Comparison of ENCODE assay signal across 15 cellular contexts in the genomic region with DNA sequence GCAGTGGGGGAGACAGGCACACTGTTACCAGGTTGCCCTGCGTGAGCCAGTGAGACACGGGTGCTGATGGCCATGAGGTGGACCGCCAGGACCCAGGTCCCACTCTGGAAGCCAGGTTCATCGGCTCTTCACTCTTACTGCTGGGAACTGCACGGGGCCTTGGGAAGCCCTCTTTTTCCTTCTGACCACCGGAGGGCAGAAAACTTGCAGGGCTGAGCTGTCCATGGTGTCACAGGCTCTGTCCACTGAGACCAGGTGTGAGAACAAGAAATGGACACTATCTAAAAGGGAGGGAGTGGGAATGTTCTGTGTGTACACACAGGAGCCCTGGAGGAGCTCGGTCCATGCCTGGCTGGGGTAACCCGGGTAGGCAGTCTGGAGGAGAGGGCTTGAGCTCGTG.
DNase-seq lines count a peak whose midpoint lies in the region; ATAC-seq, FAIRE-seq and TF ChIP-seq lines count a peak whose summit lies in the region.
"Had no signal": no experiment of that assay in that cellular context is flagged by ENCODE, and none has a peak within 500 bp of the region (broad histone marks: within the 10 kb centered on the region; RNA-seq: fewer than 3 reads in every experiment).

No MANE protein-coding gene starts in this region.

- H3K27ac ChIP-seq in A549 (no peak overlapping the region), ascending aorta (no peak overlapping the region)
- H3K27ac ChIP-seq: foreskin keratinocyte, left lung, Peyer's patch had no signal

- H3K4me1 ChIP-seq in A549 (no peaks in the 10 kb centered on the region), ascending aorta (no peaks in the 10 kb centered on the region)
- H3K4me1 ChIP-seq: foreskin keratinocyte, left lung, Peyer's patch had no signal

- no peak for TF ChIP-seq CTCF in A549 (IDR thresholded peaks at IDR 0.05)
- TF ChIP-seq CTCF in WTC11 (IDR thresholded peaks at IDR 0.05), result no peak
- TF ChIP-seq CTCF in ascending aorta (IDR thresholded peaks at IDR 0.05), result no peak

- no peaks in the 10 kb centered on the region for H3K27me3 ChIP-seq in ascending aorta
- H3K27me3 ChIP-seq: foreskin keratinocyte, left lung, Peyer's patch had no signal

- H3K36me3 Mint-ChIP-seq in WTC11, result peaks cover 17% of the 10 kb centered on the region
- H3K36me3 Mint-ChIP-seq: activated CD8-positive, alpha-beta memory T cell treated with anti-CD3 and anti-CD28 coated beads, Interleukin-2, amount 10 ng/mL, durations not matched to agents 7 days and 5 days had no signal

- H3K36me3 ChIP-seq in ascending aorta, result no peaks in the 10 kb centered on the region
- H3K36me3 ChIP-seq: left lung, Peyer's patch had no signal

- POLR2A ChIA-PET in A549 (lab: Yijun Ruan, JAX) (no interaction called here), WTC11 (lab: Charles Lee) (no interaction called here)

- peaks cover 22% of the 10 kb centered on the region; the same call in 2 of the 3 replicates for H3K9me3 ChIP-seq in A549
- no peaks in the 10 kb centered on the region for H3K9me3 ChIP-seq in ascending aorta
- H3K9me3 ChIP-seq: Peyer's patch had no signal

- H3K4me2 ChIP-seq in A549, result no peak overlapping the region

- no peak overlapping the region for H3K4me3 Mint-ChIP-seq in WTC11
- H3K4me3 Mint-ChIP-seq: activated CD8-positive, alpha-beta memory T cell treated with anti-CD3 and anti-CD28 coated beads, Interleukin-2, amount 10 ng/mL, durations not matched to agents 7 days and 5 days had no signal

- H3K4me3 ChIP-seq in A549, result no peak overlapping the region
- no peak overlapping the region for H3K4me3 ChIP-seq in ascending aorta
- H3K4me3 ChIP-seq: left lung, Peyer's patch had no signal

- TF ChIP-seq POLR2A in A549 (IDR thresholded peaks at IDR 0.05; ENCODE audit: low read length), result no peak

- TF ChIP-seq RAD21 in A549 (conservative IDR thresholded peaks at IDR 0.05 in 1 of 2, IDR thresholded peaks at IDR 0.05 in 1 of 2), result no peak

- intact Hi-C loops in ascending aorta (cut with DNase I), result no loop called here

- H3K9me3 Mint-ChIP-seq in WTC11, result peaks cover 33% of the 10 kb centered on the region

- CTCF ChIA-PET in A549 (lab: Yijun Ruan, JAX) (no interaction called here), WTC11 (lab: Charles Lee) (interaction anchor here (0.6 to 2.7 kb wide), 19 partner anchors 14 to 264 kb away, joined by 3 to 16 read pairs (median 4); no protein-coding TSS in a partner anchor)

- H3K27ac Mint-ChIP-seq in WTC11, result no peak overlapping the region
- H3K27ac Mint-ChIP-seq: activated CD8-positive, alpha-beta memory T cell treated with anti-CD3 and anti-CD28 coated beads, Interleukin-2, amount 10 ng/mL, durations not matched to agents 7 days and 5 days had no signal

- DNase-seq in A549 (ENCODE audit: low read depth in 1 of 2, low spot score in 1 of 2), result no peak
- DNase-seq in GM04504 (ENCODE audit: low read depth), result peak; percentile 1
- peak; percentile 41 for DNase-seq in WTC11 (ENCODE audit: low spot score)
- DNase-seq in kidney tubule cell (ENCODE audit: low spot score), result peak; percentile 34
- DNase-seq in activated naive CD4-positive, alpha-beta T cell (lab: John Stamatoyannopoulos, UW), result no peak
- DNase-seq in ascending aorta (ENCODE audit: low spot score in 2 of 2), result no peak
- DNase-seq in HPDE6-E6E7 (ENCODE audit: extremely low spot score), result no peak
- DNase-seq: activated CD8-positive, alpha-beta memory T cell treated with anti-CD3 and anti-CD28 coated beads, Interleukin-2, amount 10 ng/mL, durations not matched to agents 7 days and 5 days; dermis blood vessel endothelial cell; foreskin keratinocyte; left lung; NCI-H2171 treated with DMSO at 0.1 percent for 48 hours; Peyer's patch had no signal

- under 1% methylated on average over 9 of the region's 9 CpGs for WGBS in A549 (ENCODE audit: missing lambda C conversion rate)

- H3K27me3 Mint-ChIP-seq in WTC11 (ENCODE audit: low read depth), result no peaks in the 10 kb centered on the region
- H3K27me3 Mint-ChIP-seq: activated CD8-positive, alpha-beta memory T cell treated with anti-CD3 and anti-CD28 coated beads, Interleukin-2, amount 10 ng/mL, durations not matched to agents 7 days and 5 days had no signal

- no peaks in the 10 kb centered on the region for H3K4me1 Mint-ChIP-seq in WTC11
- H3K4me1 Mint-ChIP-seq: activated CD8-positive, alpha-beta memory T cell treated with anti-CD3 and anti-CD28 coated beads, Interleukin-2, amount 10 ng/mL, durations not matched to agents 7 days and 5 days had no signal

- ATAC-seq in A549 (peak in 1 of 2 experiments; percentile 51; a peak in 3 of 6 replicates), WTC11 (peak; percentile 68; the same call in 1 of the 2 replicates), HG03159 (IDR thresholded peaks at IDR 0.05; ENCODE audit: unreplicated experiment) (no peak)
- ATAC-seq: activated CD8-positive, alpha-beta memory T cell treated with anti-CD3 and anti-CD28 coated beads, Interleukin-2, amount 10 ng/mL, durations not matched to agents 7 days and 5 days; foreskin keratinocyte; left lung had no signal

- no peak for TF ChIP-seq EP300 in A549 (IDR thresholded peaks at IDR 0.05)

- no peak for FAIRE-seq in A549 (lab: Jason Lieb, UNC)
- FAIRE-seq: TTC549 had no signal

TF ChIP-seq in A549, 52 proteins besides CTCF, POLR2A, EP300 and RAD21:
- TF ChIP-seq REST (IDR thresholded peaks at IDR 0.05), result peak; percentile 54; the same call in 1 of the 2 replicates
- TF ChIP-seq MAX (IDR thresholded peaks at IDR 0.05), result no peak
- no peak for TF ChIP-seq HOXA7 (CRISPR knock-in tag; IDR thresholded peaks at IDR 0.05)

TF ChIP-seq in WTC11, 78 proteins besides CTCF, POLR2A, EP300 and RAD21 (continues in another document):
- no peak for TF ChIP-seq ARID4B (CRISPR knock-in tag; IDR thresholded peaks at IDR 0.05; ENCODE audit: borderline replicate concordance)
- TF ChIP-seq SMAD4 (CRISPR knock-in tag; IDR thresholded peaks at IDR 0.05), result no peak
- TF ChIP-seq OVOL2 (CRISPR knock-in tag; IDR thresholded peaks at IDR 0.05; ENCODE audit: borderline replicate concordance), result no peak
- TF ChIP-seq IRF2 (CRISPR knock-in tag; IDR thresholded peaks at IDR 0.05; ENCODE audit: borderline replicate concordance, low read depth), result no peak
- TF ChIP-seq, protein P1, sequence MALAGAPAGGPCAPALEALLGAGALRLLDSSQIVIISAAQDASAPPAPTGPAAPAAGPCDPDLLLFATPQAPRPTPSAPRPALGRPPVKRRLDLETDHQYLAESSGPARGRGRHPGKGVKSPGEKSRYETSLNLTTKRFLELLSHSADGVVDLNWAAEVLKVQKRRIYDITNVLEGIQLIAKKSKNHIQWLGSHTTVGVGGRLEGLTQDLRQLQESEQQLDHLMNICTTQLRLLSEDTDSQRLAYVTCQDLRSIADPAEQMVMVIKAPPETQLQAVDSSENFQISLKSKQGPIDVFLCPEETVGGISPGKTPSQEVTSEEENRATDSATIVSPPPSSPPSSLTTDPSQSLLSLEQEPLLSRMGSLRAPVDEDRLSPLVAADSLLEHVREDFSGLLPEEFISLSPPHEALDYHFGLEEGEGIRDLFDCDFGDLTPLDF (CRISPR knock-in tag; IDR thresholded peaks at IDR 0.05), result no peak
- TF ChIP-seq, protein P2, sequence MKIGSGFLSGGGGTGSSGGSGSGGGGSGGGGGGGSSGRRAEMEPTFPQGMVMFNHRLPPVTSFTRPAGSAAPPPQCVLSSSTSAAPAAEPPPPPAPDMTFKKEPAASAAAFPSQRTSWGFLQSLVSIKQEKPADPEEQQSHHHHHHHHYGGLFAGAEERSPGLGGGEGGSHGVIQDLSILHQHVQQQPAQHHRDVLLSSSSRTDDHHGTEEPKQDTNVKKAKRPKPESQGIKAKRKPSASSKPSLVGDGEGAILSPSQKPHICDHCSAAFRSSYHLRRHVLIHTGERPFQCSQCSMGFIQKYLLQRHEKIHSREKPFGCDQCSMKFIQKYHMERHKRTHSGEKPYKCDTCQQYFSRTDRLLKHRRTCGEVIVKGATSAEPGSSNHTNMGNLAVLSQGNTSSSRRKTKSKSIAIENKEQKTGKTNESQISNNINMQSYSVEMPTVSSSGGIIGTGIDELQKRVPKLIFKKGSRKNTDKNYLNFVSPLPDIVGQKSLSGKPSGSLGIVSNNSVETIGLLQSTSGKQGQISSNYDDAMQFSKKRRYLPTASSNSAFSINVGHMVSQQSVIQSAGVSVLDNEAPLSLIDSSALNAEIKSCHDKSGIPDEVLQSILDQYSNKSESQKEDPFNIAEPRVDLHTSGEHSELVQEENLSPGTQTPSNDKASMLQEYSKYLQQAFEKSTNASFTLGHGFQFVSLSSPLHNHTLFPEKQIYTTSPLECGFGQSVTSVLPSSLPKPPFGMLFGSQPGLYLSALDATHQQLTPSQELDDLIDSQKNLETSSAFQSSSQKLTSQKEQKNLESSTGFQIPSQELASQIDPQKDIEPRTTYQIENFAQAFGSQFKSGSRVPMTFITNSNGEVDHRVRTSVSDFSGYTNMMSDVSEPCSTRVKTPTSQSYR (CRISPR knock-in tag; IDR thresholded peaks at IDR 0.05), result no peak
- no peak for TF ChIP-seq TEAD4 (CRISPR knock-in tag; IDR thresholded peaks at IDR 0.05)

Comparison
In these comparisons a context has a peak if more than half of its experiments do, and no peak if none do; other contexts are left out.
1. DNase-seq: peak in GM04504 (single experiment), WTC11 (single experiment) and kidney tubule cell (single experiment); none in A549 (0 of 2), activated naive CD4-positive, alpha-beta T cell (0 of 4), ascending aorta (0 of 2) and HPDE6-E6E7 (single experiment).